In the genomic region with DNA sequence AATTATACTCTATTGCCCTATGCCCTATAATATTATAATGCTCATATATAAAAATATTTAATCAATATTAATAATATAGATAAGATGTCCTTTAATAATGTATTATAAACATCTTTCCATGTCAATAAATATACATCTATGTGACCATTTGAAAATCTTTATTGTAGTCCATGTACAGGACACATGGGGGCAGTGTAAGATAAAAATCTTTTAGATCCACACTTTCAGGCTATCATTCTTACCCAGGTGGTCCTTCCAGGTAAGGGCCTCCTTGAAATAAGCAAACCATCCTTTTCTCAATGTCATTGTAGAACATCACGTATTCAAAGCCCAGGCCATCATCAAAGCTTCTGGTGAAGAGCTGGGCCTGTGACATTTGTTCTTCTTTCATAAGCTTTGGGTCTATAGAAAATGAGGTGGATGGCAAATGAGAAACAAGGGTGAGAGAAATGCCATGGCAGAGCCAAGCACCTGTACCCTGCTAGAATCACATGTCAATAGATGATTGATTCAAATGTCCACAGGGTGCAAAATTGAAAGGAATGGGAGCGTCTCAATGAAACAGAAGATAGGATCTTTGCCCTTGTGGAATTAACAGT, we compare ENCODE assay signal across 10 cellular contexts. TPM values are rescaled to one million over a fixed set of nuclear protein-coding genes. Genes with fewer than 3 reads are reported as not detected.
DNase-seq lines count a peak whose midpoint lies in the region; ATAC-seq and TF ChIP-seq lines count a peak whose summit lies in the region.
"Had no signal": no experiment of that assay in that cellular context is flagged by ENCODE, and none has a peak within 500 bp of the region (broad histone marks: within the 10 kb centered on the region; RNA-seq: fewer than 3 reads in every experiment).

No MANE protein-coding gene starts in this region.

- no peaks in the 10 kb centered on the region; the same call in 1 of the 2 replicates for H3K36me3 ChIP-seq in PC-3 (ENCODE audit: low read depth, low read length)
- peaks cover 5 to 54% (median 37%) of the 10 kb centered on the region in 4 donors for H3K36me3 ChIP-seq in esophagus muscularis mucosa
- peaks cover 44% of the 10 kb centered on the region for H3K36me3 ChIP-seq in upper lobe of right lung

- no peaks in the 10 kb centered on the region for H3K9me3 Mint-ChIP-seq in natural killer cell
- H3K9me3 Mint-ChIP-seq in natural killer cell treated with Interleukin-12 subunit alpha and Interleukin-12 subunit beta and Interleukin-15 and Interleukin-18, amount 100 ng/mL, for 72 hours: no peaks in the 10 kb centered on the region

- BruUV-seq in PC-3 (replicated peaks; lab: Mats Ljungman, UMichigan): no TSS peak

- DNase-seq in natural killer cell (no peak), PC-3 (peak; percentile 62), esophagus muscularis mucosa (ENCODE audit: extremely low spot score) (no peak), upper lobe of right lung (no peak), DMS79 (lab: John Stamatoyannopoulos, UW) (no peak), HuH-7 (ENCODE audit: low spot score) (no peak)
- no peak for DNase-seq in natural killer cell treated with Interleukin-12 subunit alpha and Interleukin-12 subunit beta and Interleukin-15 and Interleukin-18, amount 100 ng/mL, for 72 hours (ENCODE audit: low spot score)
- no peak for DNase-seq in activated CD4-positive, alpha-beta T cell treated with anti-CD3 and anti-CD28 coated beads, Interleukin-2, amount 50 U/mL, for 48 hours
- DNase-seq: small intestine had no signal

- peaks cover 16 to 27% of the 10 kb centered on the region in 2 donors for H3K4me1 Mint-ChIP-seq in natural killer cell
- peaks cover 0 to 14% of the 10 kb centered on the region in 2 donors for H3K4me1 Mint-ChIP-seq in natural killer cell treated with Interleukin-12 subunit alpha and Interleukin-12 subunit beta and Interleukin-15 and Interleukin-18, amount 100 ng/mL, for 72 hours (ENCODE audit: low read depth in 2 of 2)

- H3K79me2 ChIP-seq in PC-3 (ENCODE audit: low read length): no peaks in the 10 kb centered on the region

- H3F3A ChIP-seq in PC-3 (ENCODE audit: low read length, unreplicated experiment): peaks cover 5% of the 10 kb centered on the region

- no peak for TF ChIP-seq EP300 in esophagus muscularis mucosa (IDR thresholded peaks at IDR 0.05)

- no peak overlapping the region for H3K4me2 ChIP-seq in PC-3 (ENCODE audit: low read length)

- H3K27ac ChIP-seq in PC-3 (ENCODE audit: low read length) (no peak overlapping the region), esophagus muscularis mucosa (replicated peaks in 1 of 4) (no peak overlapping the region), upper lobe of right lung (no peak overlapping the region)

- H3K4me1 ChIP-seq in PC-3 (ENCODE audit: insufficient read depth, low read length) (peaks cover 26% of the 10 kb centered on the region), esophagus muscularis mucosa (no peaks in the 10 kb centered on the region), upper lobe of right lung (no peaks in the 10 kb centered on the region)

- TF ChIP-seq CTCF in natural killer cell (IDR thresholded peaks at IDR 0.05) (peak; percentile 59), PC-3 (conservative IDR thresholded peaks at IDR 0.05; ENCODE audit: low read depth, low read length) (peak; percentile 73), esophagus muscularis mucosa (IDR thresholded peaks at IDR 0.05) (peak; percentile 11 to 32 (median 18)), upper lobe of right lung (IDR thresholded peaks at IDR 0.05) (peak; percentile 47)

- ATAC-seq in natural killer cell (no peak), PC-3 (peak; percentile 36; the same call in 1 of the 2 replicates), upper lobe of right lung (peak; percentile 36)
- no peak for ATAC-seq in natural killer cell treated with Interleukin-12 subunit alpha and Interleukin-12 subunit beta and Interleukin-15 and Interleukin-18, amount 100 ng/mL, for 72 hours

- WGBS in esophagus muscularis mucosa: 92% methylated on average over 2 of the region's 2 CpGs

- no peaks in the 10 kb centered on the region for H3K27me3 Mint-ChIP-seq in natural killer cell (ENCODE audit: low read depth in 2 of 2)
- no peaks in the 10 kb centered on the region for H3K27me3 Mint-ChIP-seq in natural killer cell treated with Interleukin-12 subunit alpha and Interleukin-12 subunit beta and Interleukin-15 and Interleukin-18, amount 100 ng/mL, for 72 hours

- H3K4me3 Mint-ChIP-seq in natural killer cell: no peak overlapping the region
- no peak overlapping the region for H3K4me3 Mint-ChIP-seq in natural killer cell treated with Interleukin-12 subunit alpha and Interleukin-12 subunit beta and Interleukin-15 and Interleukin-18, amount 100 ng/mL, for 72 hours

- no peaks in the 10 kb centered on the region for H3K9me2 ChIP-seq in PC-3 (replicated peaks; ENCODE audit: low read length)

- CTCF ChIA-PET in PC-3 (lab: Charles Lee): interaction anchor here (0.7 to 1.9 kb wide), 2 partner anchors 23 to 113 kb away, joined by 3 to 5 read pairs; no protein-coding TSS in a partner anchor

- POLR2A ChIA-PET in PC-3 (lab: Charles Lee; ENCODE audit: unreplicated experiment): no interaction called here

- intact Hi-C loops in natural killer cell (cut with micrococcal nuclease) (loop anchor here (1.0 kb wide), 1 partner anchor 108 kb away; no protein-coding TSS in a partner anchor), PC-3 (cut with micrococcal nuclease) (loop anchor here (1.0 to 5.0 kb wide), 3 partner anchors 45 to 112 kb away; no protein-coding TSS in a partner anchor), esophagus muscularis mucosa (cut with DNase I) (no loop called here), upper lobe of right lung (cut with DNase I) (no loop called here)

- H4K20me1 ChIP-seq in PC-3 (ENCODE audit: low read length): no peaks in the 10 kb centered on the region

- H3K4me3 ChIP-seq in PC-3 (ENCODE audit: low read length): no peak overlapping the region
- H3K4me3 ChIP-seq in esophagus muscularis mucosa: no peak overlapping the region
- no peak overlapping the region for H3K4me3 ChIP-seq in upper lobe of right lung

- H3K27ac Mint-ChIP-seq in natural killer cell: no peak overlapping the region
- no peak overlapping the region for H3K27ac Mint-ChIP-seq in natural killer cell treated with Interleukin-12 subunit alpha and Interleukin-12 subunit beta and Interleukin-15 and Interleukin-18, amount 100 ng/mL, for 72 hours

- no peak overlapping the region for H3K9ac ChIP-seq in PC-3 (ENCODE audit: low read length)

- no peaks in the 10 kb centered on the region for H3K27me3 ChIP-seq in PC-3 (ENCODE audit: low read length)
- no peaks in the 10 kb centered on the region for H3K27me3 ChIP-seq in esophagus muscularis mucosa
- no peaks in the 10 kb centered on the region for H3K27me3 ChIP-seq in upper lobe of right lung

- H3K36me3 Mint-ChIP-seq in natural killer cell: peaks cover 13% of the 10 kb centered on the region
- H3K36me3 Mint-ChIP-seq in natural killer cell treated with Interleukin-12 subunit alpha and Interleukin-12 subunit beta and Interleukin-15 and Interleukin-18, amount 100 ng/mL, for 72 hours: peaks cover 32% of the 10 kb centered on the region

- H2AFZ ChIP-seq in PC-3 (ENCODE audit: low read length): no peak overlapping the region

- no peak for TF ChIP-seq POLR2A in esophagus muscularis mucosa (IDR thresholded peaks at IDR 0.05; ENCODE audit: low read depth)

- H3K9me3 ChIP-seq in PC-3 (ENCODE audit: low read length) (no peaks in the 10 kb centered on the region), esophagus muscularis mucosa (no peaks in the 10 kb centered on the region), upper lobe of right lung (no peaks in the 10 kb centered on the region)

RNA-seq across cellular contexts. Expression of gene THEM4, which starts 20.2 kb away (rescaled TPM):
- total RNA-seq in natural killer cell (10 to 100 TPM; 11.9 to 16.2 (median 15.5) TPM), PC-3 (2014; rRNA removed) (18.1 and 19.6 TPM in 2 replicates), esophagus muscularis mucosa (10 to 100 TPM; 13.2 to 15.7 (median 14.3) TPM), upper lobe of right lung (14.0 TPM)
- total RNA-seq in natural killer cell treated with Interleukin-12 subunit alpha and Interleukin-12 subunit beta and Interleukin-15 and Interleukin-18, amount 100 ng/mL, for 72 hours: 10 to 100 TPM; 17.0 to 19.6 TPM

RNA-seq across cellular contexts. Expression of gene THEM5, which starts 35.6 kb away (rescaled TPM):
- total RNA-seq in natural killer cell: under 1 TPM in 1 of 3 donors, not detected in 2; 0.52 TPM
- not detected for total RNA-seq in natural killer cell treated with Interleukin-12 subunit alpha and Interleukin-12 subunit beta and Interleukin-15 and Interleukin-18, amount 100 ng/mL, for 72 hours
- total RNA-seq in PC-3 (2014; rRNA removed): not detected in 2 replicates
- total RNA-seq in esophagus muscularis mucosa: not detected
- total RNA-seq in upper lobe of right lung: not detected
- total RNA-seq: dermis microvascular lymphatic vessel endothelial cell had no signal

RNA-seq across cellular contexts. Expression of gene C2CD4D, which starts 49.5 kb away (rescaled TPM):
- total RNA-seq in natural killer cell (under 1 TPM in 2 of 3 donors, not detected in 1; 0.20 to 0.24 TPM), PC-3 (2014; rRNA removed) (0.58 and 2.8 TPM in 2 replicates), esophagus muscularis mucosa (not detected), upper lobe of right lung (0.29 TPM)
- total RNA-seq in natural killer cell treated with Interleukin-12 subunit alpha and Interleukin-12 subunit beta and Interleukin-15 and Interleukin-18, amount 100 ng/mL, for 72 hours: 1 to 10 TPM in 1 of 2 donors, not detected in 1; 1.5 TPM

RNA-seq across cellular contexts. Expression of gene RORC, which starts 57.5 kb away (rescaled TPM):
- total RNA-seq in natural killer cell (under 1 TPM; 0.14 to 0.78 (median 0.70) TPM), PC-3 (2014; rRNA removed) (0.26 TPM in 1 of 2 replicates, not detected in the other), esophagus muscularis mucosa (under 1 TPM in 2 of 4 donors, not detected in 2; 0.11 to 0.17 TPM), upper lobe of right lung (16.4 TPM)
- 1 to 10 TPM in 1 of 2 donors, under 1 TPM in 1; 0.17 to 1.3 TPM for total RNA-seq in natural killer cell treated with Interleukin-12 subunit alpha and Interleukin-12 subunit beta and Interleukin-15 and Interleukin-18, amount 100 ng/mL, for 72 hours
- total RNA-seq: dermis microvascular lymphatic vessel endothelial cell had no signal

Comparison
In these comparisons a context has a peak if more than half of its experiments do, and no peak if none do; other contexts are left out.
1. ATAC-seq: peak in PC-3 (single experiment) and upper lobe of right lung (single experiment); none in natural killer cell (0 of 3) and natural killer cell treated with Interleukin-12 subunit alpha and Interleukin-12 subunit beta and Interleukin-15 and Interleukin-18, amount 100 ng/mL, for 72 hours (0 of 2).
2. CTCF ChIP-seq: peak in every context shown above with its lines; median percentile 73 in PC-3; 59 in natural killer cell; 47 in upper lobe of right lung; 18 in esophagus muscularis mucosa.
3. intact Hi-C loops: an anchor here in natural killer cell (1.0 kb wide) and PC-3 (1.0 to 5.0 kb wide); none called in esophagus muscularis mucosa and upper lobe of right lung.